Comparison of ENCODE assay signal across 1 cellular context in genomic region chr6:42661540-42662153, GRCh38.
TF ChIP-seq lines count a peak whose summit lies in the region.

No MANE protein-coding gene starts in this region.

TF ChIP-seq in HepG2, 621 proteins besides CTCF, POLR2A, EP300 and RAD21 (continued from another document and continues in another):
- TF ChIP-seq SNAPC5 (CRISPR knock-in tag; IDR thresholded peaks at IDR 0.05; ENCODE audit: borderline replicate concordance) (no peak), MXD1 (CRISPR knock-in tag; IDR thresholded peaks at IDR 0.05) (no peak), ELF1 (CRISPR knock-in tag; IDR thresholded peaks at IDR 0.05) (no peak), ZFP36L1 (CRISPR knock-in tag; IDR thresholded peaks at IDR 0.05) (no peak), ZFP90 (CRISPR knock-in tag; IDR thresholded peaks at IDR 0.05; ENCODE audit: borderline replicate concordance) (no peak), TOPORS (CRISPR knock-in tag; IDR thresholded peaks at IDR 0.05) (no peak), PAWR (CRISPR knock-in tag; IDR thresholded peaks at IDR 0.05; ENCODE audit: borderline replicate concordance) (no peak), ZBTB43 (CRISPR knock-in tag; conservative IDR thresholded peaks at IDR 0.05) (0 out of 2 replicates have a peak, but pooled peaks have one; percentile 20), ZNF101 (CRISPR knock-in tag; IDR thresholded peaks at IDR 0.05; ENCODE audit: borderline replicate concordance, low read depth) (no peak), CEBPZ (IDR thresholded peaks at IDR 0.05; ENCODE audit: low read length) (no peak), FOXK1 (CRISPR knock-in tag; IDR thresholded peaks at IDR 0.05; ENCODE audit: borderline replicate concordance, low read depth) (peak; percentile 24; the same call in 1 of the 2 replicates), KIAA2018 (CRISPR knock-in tag; IDR thresholded peaks at IDR 0.05; ENCODE audit: borderline replicate concordance) (no peak), SMAD3 (CRISPR knock-in tag; IDR thresholded peaks at IDR 0.05) (no peak), DR1 (CRISPR knock-in tag; IDR thresholded peaks at IDR 0.05) (no peak), DBP (CRISPR knock-in tag; IDR thresholded peaks at IDR 0.05; ENCODE audit: not compliant biosample characterization) (no peak), ZNF710 (CRISPR knock-in tag; IDR thresholded peaks at IDR 0.05; ENCODE audit: borderline replicate concordance) (no peak), PBX3 (CRISPR knock-in tag; IDR thresholded peaks at IDR 0.05; ENCODE audit: borderline replicate concordance) (no peak), TOE1 (CRISPR knock-in tag; IDR thresholded peaks at IDR 0.05) (0 out of 2 replicates have a peak, but pooled peaks have one; percentile 36), WIZ (CRISPR knock-in tag; IDR thresholded peaks at IDR 0.05) (no peak), GLMP (CRISPR knock-in tag; IDR thresholded peaks at IDR 0.05; ENCODE audit: borderline replicate concordance) (no peak), GPN1 (CRISPR knock-in tag; IDR thresholded peaks at IDR 0.05; ENCODE audit: borderline replicate concordance) (no peak), YY1 (IDR thresholded peaks at IDR 0.05; ENCODE audit: insufficient read depth, insufficient replicate concordance, low read depth, low read length) (no peak), ZNF335 (CRISPR knock-in tag; IDR thresholded peaks at IDR 0.05) (no peak), ARHGAP35 (CRISPR knock-in tag; IDR thresholded peaks at IDR 0.05; ENCODE audit: borderline replicate concordance) (no peak), SIX1 (CRISPR knock-in tag; IDR thresholded peaks at IDR 0.05; ENCODE audit: borderline replicate concordance) (no peak), ZNF749 (CRISPR knock-in tag; IDR thresholded peaks at IDR 0.05; ENCODE audit: borderline replicate concordance) (no peak), ZBTB33 (CRISPR knock-in tag; IDR thresholded peaks at IDR 0.05) (no peak), SRSF1 (optimal IDR thresholded peaks at IDR 0.05; ENCODE audit: low read depth, low read length) (no peak), PHB2 (IDR thresholded peaks at IDR 0.05; ENCODE audit: partially characterized antibody) (no peak), ZFX (CRISPR knock-in tag; IDR thresholded peaks at IDR 0.05; ENCODE audit: low read depth) (no peak), ZNF674 (CRISPR knock-in tag; IDR thresholded peaks at IDR 0.05; ENCODE audit: low read depth) (no peak), ZNF275 (CRISPR knock-in tag; IDR thresholded peaks at IDR 0.05; ENCODE audit: borderline replicate concordance) (no peak)
